8 cellular contexts compared by ENCODE assay signal in the genomic region with DNA sequence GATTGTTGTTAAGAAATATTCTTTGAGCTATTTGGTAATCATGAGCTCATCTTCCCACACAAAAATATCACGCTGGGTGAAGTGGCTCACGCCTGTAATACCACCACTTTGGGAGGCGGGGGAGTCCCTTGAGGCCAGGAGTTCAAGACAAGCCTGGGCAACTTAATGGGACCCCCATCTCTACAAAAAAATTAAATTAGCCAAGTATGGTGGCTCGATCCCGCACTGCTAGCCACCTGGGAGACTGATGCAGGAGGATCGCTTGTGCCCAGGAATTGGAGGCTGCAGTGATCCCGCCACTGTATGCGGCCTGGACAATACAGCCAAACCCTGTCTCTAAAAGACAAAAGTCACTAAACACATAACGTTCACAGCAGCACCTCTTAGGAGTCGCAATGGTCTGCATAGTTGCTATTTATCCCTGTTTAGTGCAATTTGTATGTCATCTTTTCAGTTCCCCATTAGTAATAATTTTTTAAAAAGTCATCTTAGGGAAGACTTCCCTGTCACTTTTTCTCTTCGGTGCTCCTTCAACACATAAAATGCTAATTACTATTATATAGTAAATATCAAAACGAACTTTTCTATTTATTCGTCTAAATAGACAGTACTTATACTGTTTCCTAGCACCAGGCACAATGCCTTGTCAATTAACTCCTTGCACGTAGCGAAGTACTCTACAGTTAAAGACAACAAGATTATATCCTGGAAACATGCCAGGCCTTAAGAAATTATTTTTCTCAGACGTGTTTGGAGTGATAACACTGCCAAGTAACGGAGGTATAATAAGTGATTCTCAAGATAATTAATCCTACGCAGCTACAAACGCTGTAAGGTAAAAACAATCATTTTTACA. TPM values are rescaled to one million over a fixed set of nuclear protein-coding genes. Genes with fewer than 3 reads are reported as not detected.
DNase-seq lines count a peak whose midpoint lies in the region; ATAC-seq and TF ChIP-seq lines count a peak whose summit lies in the region.

No MANE protein-coding gene starts in this region.

- TF ChIP-seq CTCF in ascending aorta (IDR thresholded peaks at IDR 0.05) (no peak), kidney epithelial cell (IDR thresholded peaks at IDR 0.05; ENCODE audit: insufficient read depth, low read length, poor library complexity, severe bottlenecking) (no peak)

- H3K9me3 ChIP-seq in ascending aorta, result no peaks in the 10 kb centered on the region

- ATAC-seq in HG02610 (IDR thresholded peaks at IDR 0.05; ENCODE audit: unreplicated experiment), result no peak
- ATAC-seq in GM21390 (IDR thresholded peaks at IDR 0.05; ENCODE audit: unreplicated experiment), result no peak

- H3K36me3 ChIP-seq in ascending aorta (no peaks in the 10 kb centered on the region), kidney epithelial cell (ENCODE audit: control insufficient read depth, insufficient read depth, low read length) (no peaks in the 10 kb centered on the region)

- H3K4me1 ChIP-seq in ascending aorta, result peaks cover 10 to 29% of the 10 kb centered on the region in 2 donors

- intact Hi-C loops in ascending aorta (cut with DNase I), result loop anchor here (5.0 kb wide), 2 partner anchors 97 to 767 kb away; a partner anchor contains a TSS

- peak; percentile 12 for DNase-seq in ELF-1 (ENCODE audit: low read depth, low spot score)
- DNase-seq in NCI-H1105 (lab: John Stamatoyannopoulos, UW), result peak; percentile 27
- no peak for DNase-seq in ascending aorta (ENCODE audit: low spot score in 2 of 2)
- DNase-seq in kidney epithelial cell (ENCODE audit: low read depth), result no peak
- peak; percentile 28 for DNase-seq in stromal cell of bone marrow (ENCODE audit: low read depth)
- DNase-seq in LoVo (ENCODE audit: low spot score), result no peak

- H3K27me3 ChIP-seq in ascending aorta (no peaks in the 10 kb centered on the region), kidney epithelial cell (ENCODE audit: control insufficient read depth, insufficient read depth, low read length) (no peaks in the 10 kb centered on the region)

- peak overlapping the region; percentile 73 to 99 for H3K4me3 ChIP-seq in ascending aorta
- peak overlapping the region; percentile 97 for H3K4me3 ChIP-seq in kidney epithelial cell (ENCODE audit: low read depth, low read length)

- peak overlapping the region; percentile 87 to 96 for H3K27ac ChIP-seq in ascending aorta

RNA-seq across cellular contexts. Expression of a gene that starts 1.1 kb away (rescaled TPM):
- total RNA-seq in ascending aorta, result 46.0 TPM
- 160 and 163 TPM in 2 replicates for total RNA-seq in kidney epithelial cell

RNA-seq across cellular contexts. Expression of a gene that starts 1.6 kb away (rescaled TPM):
- 1.1 TPM for total RNA-seq in ascending aorta
- total RNA-seq in kidney epithelial cell, result 14.9 and 16.1 TPM in 2 replicates

RNA-seq across cellular contexts. Expression of a gene that starts 6.6 kb away (rescaled TPM):
- total RNA-seq in ascending aorta, result not detected
- not detected in 2 replicates for total RNA-seq in kidney epithelial cell

RNA-seq across cellular contexts. Expression of a gene that starts 36.2 kb away (rescaled TPM):
- 62.1 TPM for total RNA-seq in ascending aorta
- total RNA-seq in kidney epithelial cell, result 16.2 and 21.6 TPM in 2 replicates

Comparison
In these comparisons a context has a peak if more than half of its experiments do, and no peak if none do; other contexts are left out.
1. DNase-seq: peak in ELF-1 (single experiment), NCI-H1105 (single experiment) and stromal cell of bone marrow (single experiment); none in ascending aorta (0 of 2), kidney epithelial cell (single experiment) and LoVo (single experiment).